In genomic region chr4:36051634-36052033, GRCh38 we compare ENCODE assay signal across 23 cellular contexts.
"Had no signal": no experiment of that assay in that cellular context is flagged by ENCODE, and none has a peak within 500 bp of the region (broad histone marks: within the 10 kb centered on the region; RNA-seq: fewer than 3 reads in every experiment).

No MANE protein-coding gene starts in this region.

- H3K36me3 ChIP-seq: colonic mucosa, esophagus squamous epithelium, gastrocnemius medialis, heart right ventricle, left lung, lower lobe of right lung had no signal

- DNase-seq: cerebellar nuclear complex; colonic mucosa; cortex of kidney; effector CD8-positive, alpha-beta T cell; effector memory CD8-positive, alpha-beta T cell; endodermal cell; erythroblast; esophagus squamous epithelium; foreskin fibroblast; foreskin melanocyte; gastrocnemius medialis; glutamatergic neuron; head of caudate nucleus; heart right ventricle; hippocampal formation; left cardiac atrium; left ventricle myocardium superior; lower lobe of right lung; mesenchymal stem cell; midbrain had no signal

- H3K27ac ChIP-seq: colonic mucosa, epithelial cell of prostate, esophagus squamous epithelium, gastrocnemius medialis, heart right ventricle, left lung, lower lobe of right lung had no signal

- H3K9me3 ChIP-seq: colonic mucosa, esophagus squamous epithelium, gastrocnemius medialis, left lung, lower lobe of right lung had no signal

- ATAC-seq: effector memory CD8-positive, alpha-beta T cell; esophagus mucosa; gastrocnemius medialis; heart right ventricle; left cardiac atrium; left lung; left ventricle myocardium superior; lower lobe of right lung had no signal

- H3K4me3 ChIP-seq: colonic mucosa, esophagus squamous epithelium, gastrocnemius medialis, heart right ventricle, left lung, lower lobe of right lung had no signal

- H3K27me3 ChIP-seq: colonic mucosa, esophagus squamous epithelium, gastrocnemius medialis, heart right ventricle, left lung had no signal

- H3K4me1 ChIP-seq: colonic mucosa, esophagus squamous epithelium, gastrocnemius medialis, heart right ventricle, left lung, lower lobe of right lung had no signal
